In the genomic region with DNA sequence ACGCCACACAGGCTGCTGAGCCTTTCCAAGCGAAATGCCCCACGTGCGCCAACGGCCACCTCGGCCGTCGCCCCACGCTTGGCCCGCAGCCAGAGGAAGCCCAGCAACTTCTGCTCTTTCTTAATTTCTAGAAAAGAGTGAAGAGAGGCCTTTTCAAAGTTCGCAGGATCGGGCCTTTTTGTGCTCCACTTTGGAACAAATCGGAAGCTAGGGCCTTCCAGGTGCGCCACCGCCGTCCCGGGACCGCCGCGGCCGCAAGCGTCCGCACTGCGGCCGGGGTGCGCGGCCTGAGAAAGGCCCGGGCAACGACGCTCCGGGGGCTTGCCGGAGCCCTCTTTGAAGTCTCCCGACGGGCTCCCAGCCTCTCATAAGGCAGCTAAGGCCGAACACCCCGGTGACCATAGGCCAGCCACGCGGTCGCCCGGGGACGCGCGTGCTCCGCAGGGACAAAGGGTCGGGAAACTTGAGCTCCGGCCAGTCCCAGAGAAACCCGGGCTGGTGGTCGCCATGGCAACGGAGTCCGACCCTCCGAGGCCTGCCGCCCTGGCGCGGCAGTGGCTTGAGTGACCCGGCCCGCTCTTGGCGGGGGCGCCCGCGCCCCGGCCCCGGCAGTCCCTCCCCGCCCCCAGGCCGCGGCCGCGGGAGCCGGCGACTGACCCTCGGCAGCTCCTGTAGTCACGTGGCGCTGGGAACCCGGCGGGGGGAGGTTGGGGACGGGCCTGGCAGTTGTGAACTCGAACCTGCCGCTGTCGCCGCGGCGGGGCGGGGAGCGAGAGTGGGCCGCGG, we compare ENCODE assay signal across 8 cellular contexts. TPM values are rescaled to one million over a fixed set of nuclear protein-coding genes. Genes with fewer than 3 reads are reported as not detected.
DNase-seq lines count a peak whose midpoint lies in the region; ATAC-seq and TF ChIP-seq lines count a peak whose summit lies in the region.

A gene (plus strand): TSS at position 725 of the 786 bp plus-strand sequence. CDS start 890 bp downstream, outside the sequence.

- H3K36me3 Mint-ChIP-seq in CD8-positive, alpha-beta T cell, result peaks cover 24% of the 10 kb centered on the region

- H3K27ac ChIP-seq in CD8-positive, alpha-beta T cell (ENCODE audit: low read depth, low read length), result peak within 1 kb of the TSS; percentile 73
- peak within 1 kb of the TSS; percentile 75 for H3K27ac ChIP-seq in OCI-LY1 (ENCODE audit: low read depth, low read length, poor library complexity, severe bottlenecking)

- no peaks in the 10 kb centered on the region for H3K9me2 ChIP-seq in OCI-LY1 (ENCODE audit: low read depth, low read length)

- H3K4me3 Mint-ChIP-seq in CD8-positive, alpha-beta T cell, result peak within 1 kb of the TSS; percentile 95

- H2AFZ ChIP-seq in OCI-LY1 (ENCODE audit: low read length), result no peak within 1 kb of the TSS

- no peaks in the 10 kb centered on the region for H3K36me3 ChIP-seq in CD8-positive, alpha-beta T cell (ENCODE audit: insufficient read depth, low read length)
- H3K36me3 ChIP-seq in OCI-LY1 (ENCODE audit: insufficient read depth, low read length), result peaks cover 27% of the 10 kb centered on the region

- peak within 1 kb of the TSS; percentile 95 for H3K4me3 ChIP-seq in CD8-positive, alpha-beta T cell (ENCODE audit: low read depth, low read length)
- peak within 1 kb of the TSS; percentile 75 for H3K4me3 ChIP-seq in OCI-LY1 (ENCODE audit: low read depth, low read length, poor library complexity, severe bottlenecking)

- peaks cover 58% of the 10 kb centered on the region for H3K4me1 Mint-ChIP-seq in CD8-positive, alpha-beta T cell (ENCODE audit: low read depth)

- no peaks in the 10 kb centered on the region; the same call in 1 of the 2 replicates for H3F3A ChIP-seq in OCI-LY1 (ENCODE audit: insufficient read depth, low read length)

- no peaks in the 10 kb centered on the region for H3K9me3 Mint-ChIP-seq in CD8-positive, alpha-beta T cell

- no peaks in the 10 kb centered on the region for H3K79me2 ChIP-seq in OCI-LY1 (ENCODE audit: insufficient read depth, low read length)

- peak within 1 kb of the TSS; percentile 79 for H3K4me2 ChIP-seq in OCI-LY1 (ENCODE audit: low read length)

- TF ChIP-seq CTCF in CD8-positive, alpha-beta T cell (IDR thresholded peaks at IDR 0.05), result no peak
- no peak for TF ChIP-seq CTCF in OCI-LY1 (IDR thresholded peaks at IDR 0.05; ENCODE audit: low read length)

- intact Hi-C loops in CD8-positive, alpha-beta T cell (cut with DNase I, micrococcal nuclease), result loop anchor here (1.0 to 10.0 kb wide), 5 partner anchors 11 to 653 kb away; a partner anchor contains a TSS

- no peaks in the 10 kb centered on the region for H3K27me3 Mint-ChIP-seq in CD8-positive, alpha-beta T cell (ENCODE audit: low read depth)

- no peak for ATAC-seq in CD8-positive, alpha-beta T cell
- ATAC-seq in GM19467 (IDR thresholded peaks at IDR 0.05; ENCODE audit: unreplicated experiment), result peak; percentile 50

- CTCF ChIA-PET in CD8-positive, alpha-beta T cell (lab: Charles Lee), result interaction anchor here (0.7 to 4.6 kb wide), 3 partner anchors 10 to 18 kb away, joined by 3 to 31 read pairs (median 4); no protein-coding TSS in a partner anchor

- peak; percentile 52 to 89 (median 80) for DNase-seq in CD8-positive, alpha-beta T cell
- DNase-seq in HT1080 (ENCODE audit: low read depth), result peak; percentile 65
- DNase-seq in activated T-cell treated with anti-CD3 and anti-CD28 coated beads for 1 hour (ENCODE audit: low read depth), result peak; percentile 69
- peak; percentile 86 for DNase-seq in epidermal melanocyte (ENCODE audit: insufficient read length, low spot score)
- peak; percentile 77 for DNase-seq in middle frontal gyrus (ENCODE audit: extremely low spot score, low spot score)
- DNase-seq in stimulated activated CD8-positive, alpha-beta memory T cell treated with anti-CD3 and anti-CD28 coated beads, Interleukin-2, amount 100 ng/mL, for 1 hour (ENCODE audit: low read depth in 2 of 2), result peak; percentile 60 to 66

- POLR2A ChIA-PET in CD8-positive, alpha-beta T cell (lab: Charles Lee), result interaction anchor here (0.5 to 4.6 kb wide), 11 partner anchors 10 to 499 kb away, joined by 3 to 56 read pairs (median 6); a partner anchor contains a TSS

- H4K20me1 ChIP-seq in OCI-LY1 (ENCODE audit: insufficient read depth, low read length), result no peaks in the 10 kb centered on the region

- peak within 1 kb of the TSS; percentile 95 for H3K27ac Mint-ChIP-seq in CD8-positive, alpha-beta T cell

- peaks cover 47% of the 10 kb centered on the region for H3K4me1 ChIP-seq in CD8-positive, alpha-beta T cell (ENCODE audit: insufficient read depth, low read length)
- peaks cover 59% of the 10 kb centered on the region for H3K4me1 ChIP-seq in OCI-LY1 (ENCODE audit: insufficient read depth, low read length, severe bottlenecking)

- no peaks in the 10 kb centered on the region for H3K27me3 ChIP-seq in CD8-positive, alpha-beta T cell (ENCODE audit: insufficient read depth, low read length)
- H3K27me3 ChIP-seq in OCI-LY1 (ENCODE audit: insufficient read depth, low read length), result no peaks in the 10 kb centered on the region

- no peaks in the 10 kb centered on the region for H3K9me3 ChIP-seq in CD8-positive, alpha-beta T cell (ENCODE audit: low read length)
- no peaks in the 10 kb centered on the region for H3K9me3 ChIP-seq in OCI-LY1 (ENCODE audit: low read length)

- peak within 1 kb of the TSS; percentile 81 for H3K9ac ChIP-seq in OCI-LY1 (ENCODE audit: low read length)

RNA-seq across cellular contexts. Expression of the gene that starts here (rescaled TPM):
- 10 to 100 TPM; 54.0 to 54.1 TPM for total RNA-seq in CD8-positive, alpha-beta T cell
- 122 and 136 TPM in 2 replicates for total RNA-seq in HT1080 (2014; rRNA removed; shearing (Covaris generic))
- 113 and 116 TPM in 2 replicates for polyA plus RNA-seq in HT1080 (2015; cell fraction: cytosol; rRNA removed)
- 149 and 178 TPM in 2 replicates for polyA plus RNA-seq in HT1080 (2015; cell fraction: nucleus; rRNA removed)
